Comparison of ENCODE assay signal across 23 cellular contexts in the genomic region with DNA sequence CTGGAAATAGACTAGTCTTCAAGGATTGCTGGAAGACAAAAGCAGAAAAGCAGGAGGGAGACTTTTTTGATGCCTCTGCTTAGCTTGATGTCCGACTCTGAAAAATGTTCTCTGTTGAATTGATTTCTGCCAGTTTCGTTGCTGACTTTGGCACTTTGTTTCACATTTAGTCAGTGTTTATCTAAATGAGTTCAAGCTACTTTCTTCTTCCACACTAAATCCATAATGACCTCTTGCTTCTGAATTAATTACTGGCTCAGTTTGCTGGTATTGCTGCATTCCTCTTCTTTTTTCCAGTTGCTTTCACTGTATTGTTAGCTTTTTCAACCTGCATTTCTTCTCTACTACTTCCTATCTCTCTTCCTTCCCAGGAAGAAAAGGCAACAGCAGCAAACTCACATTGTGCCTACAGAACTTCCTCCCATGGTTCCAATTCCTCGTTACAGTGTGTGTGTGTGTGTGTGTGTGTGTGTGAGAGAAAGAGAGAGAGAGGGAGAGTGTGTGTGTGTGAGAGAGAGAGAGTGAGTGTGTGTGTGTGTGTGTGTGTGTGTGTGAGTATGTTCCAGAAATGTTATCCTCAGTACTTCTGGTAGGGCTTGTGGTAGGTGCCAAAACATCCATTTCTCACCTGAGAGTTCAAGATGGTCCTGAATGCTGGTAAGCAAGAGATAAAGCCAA.
"Had no signal": no experiment of that assay in that cellular context is flagged by ENCODE, and none has a peak within 500 bp of the region (broad histone marks: within the 10 kb centered on the region; RNA-seq: fewer than 3 reads in every experiment).

No MANE protein-coding gene starts in this region.

- H3K4me3 Mint-ChIP-seq: activated CD8-positive, alpha-beta T cell treated with anti-CD3 and anti-CD28 coated beads for 36 hours; activated naive CD8-positive, alpha-beta T cell; T-helper 17 cell; WTC11 had no signal

- DNase-seq: activated CD4-positive, alpha-beta T cell treated with anti-CD3 and anti-CD28 coated beads for 48 hours; activated CD8-positive, alpha-beta T cell treated with anti-CD3 and anti-CD28 coated beads for 36 hours; activated gamma-delta T cell treated with Interleukin-2 at 50 U/mL for 16 hours; amniotic stem cell; effector CD8-positive, alpha-beta T cell; heart right ventricle; left cardiac atrium; midbrain; nucleus accumbens; right cardiac atrium; small intestine; stimulated activated CD4-positive, alpha-beta T cell treated with anti-CD3 and anti-CD28 coated beads, Interleukin-4, amount 100 ng/mL, for 24 hours; stimulated activated naive CD4-positive, alpha-beta T cell treated with Interleukin-2 at 50 U/mL for 16 hours; substantia nigra; T-helper 17 cell; uterus had no signal

- H3K27me3 Mint-ChIP-seq: activated CD8-positive, alpha-beta T cell treated with anti-CD3 and anti-CD28 coated beads for 36 hours; activated naive CD8-positive, alpha-beta T cell; T-helper 17 cell had no signal

- FAIRE-seq: small intestine, TTC549 had no signal

- ATAC-seq: activated CD8-positive, alpha-beta T cell treated with anti-CD3 and anti-CD28 coated beads for 36 hours; gastroesophageal sphincter; heart right ventricle; left cardiac atrium; right cardiac atrium; T-helper 17 cell; WTC11 had no signal

- H3K9me3 Mint-ChIP-seq: activated CD8-positive, alpha-beta T cell treated with anti-CD3 and anti-CD28 coated beads for 36 hours had no signal

- H3K9me3 ChIP-seq: gastroesophageal sphincter, heart right ventricle, tibial nerve, uterus had no signal

- H3K36me3 Mint-ChIP-seq: activated naive CD8-positive, alpha-beta T cell; WTC11 had no signal

- H3K36me3 ChIP-seq: gastroesophageal sphincter, heart right ventricle, tibial nerve, uterus had no signal

- H3K27ac ChIP-seq: epithelial cell of prostate, gastroesophageal sphincter, heart right ventricle, uterus had no signal

- H3K4me1 Mint-ChIP-seq: T-helper 17 cell had no signal

- H3K27me3 ChIP-seq: gastroesophageal sphincter, heart right ventricle, tibial nerve, uterus had no signal

- H3K4me1 ChIP-seq: gastroesophageal sphincter, heart right ventricle, uterus had no signal

- H3K27ac Mint-ChIP-seq: activated CD8-positive, alpha-beta T cell treated with anti-CD3 and anti-CD28 coated beads for 36 hours; activated naive CD8-positive, alpha-beta T cell; T-helper 17 cell; WTC11 had no signal

- H3K4me3 ChIP-seq: gastroesophageal sphincter, heart right ventricle, lung, tibial nerve, uterus had no signal
